ENCODE assay signal across 10 cellular contexts in genomic region chr19:14554382-14554812, GRCh38. TPM values are rescaled to one million over a fixed set of nuclear protein-coding genes. Genes with fewer than 3 reads are reported as not detected.
DNase-seq lines count a peak whose midpoint lies in the region; ATAC-seq and TF ChIP-seq lines count a peak whose summit lies in the region.
"Had no signal": no experiment of that assay in that cellular context is flagged by ENCODE, and none has a peak within 500 bp of the region (broad histone marks: within the 10 kb centered on the region; RNA-seq: fewer than 3 reads in every experiment).

No MANE protein-coding gene starts in this region.

- H3K36me3 ChIP-seq in right atrium auricular region (no peaks in the 10 kb centered on the region), upper lobe of right lung (no peaks in the 10 kb centered on the region)

- H3K27ac ChIP-seq in right atrium auricular region (no peak overlapping the region), layer of hippocampus (ENCODE audit: low read depth, low read length) (peak overlapping the region; percentile 31), upper lobe of right lung (no peak overlapping the region)

- H3K4me3 Mint-ChIP-seq in T-cell, result no peak overlapping the region

- no peaks in the 10 kb centered on the region for H3K9me3 ChIP-seq in right atrium auricular region
- no peaks in the 10 kb centered on the region for H3K9me3 ChIP-seq in upper lobe of right lung

- CTCF ChIA-PET in T-cell (lab: Charles Lee), result interaction anchor here in 1 of 2 donors (0.7 to 0.8 kb wide), 2 partner anchors 10 to 556 kb away, joined by 4 to 8 read pairs; no protein-coding TSS in a partner anchor

- DNase-seq in Right ventricle myocardium inferior (ENCODE audit: missing footprints), result peak; percentile 18
- no peak for DNase-seq in right atrium auricular region (ENCODE audit: low spot score)
- no peak for DNase-seq in T-cell
- DNase-seq in upper lobe of right lung, result no peak
- no peak for DNase-seq in activated gamma-delta T cell (lab: John Stamatoyannopoulos, UW)
- no peak for DNase-seq in NCI-H1436 treated with DMSO at 0.1 percent for 48 hours (lab: John Stamatoyannopoulos, UW)
- no peak for DNase-seq in central memory CD4-positive, alpha-beta T cell
- DNase-seq: NCI-H526 had no signal

- H3K9me3 Mint-ChIP-seq in T-cell, result no peaks in the 10 kb centered on the region

- H3K27me3 ChIP-seq in right atrium auricular region, result no peaks in the 10 kb centered on the region
- no peaks in the 10 kb centered on the region for H3K27me3 ChIP-seq in layer of hippocampus (ENCODE audit: control insufficient read depth, insufficient read depth, low read length)
- H3K27me3 ChIP-seq in upper lobe of right lung, result no peaks in the 10 kb centered on the region

- TF ChIP-seq CTCF in right atrium auricular region (IDR thresholded peaks at IDR 0.05) (no peak), upper lobe of right lung (IDR thresholded peaks at IDR 0.05) (no peak)

- peaks cover 53 to 71% (median 67%) of the 10 kb centered on the region in 3 donors for H3K4me1 Mint-ChIP-seq in T-cell

- POLR2A ChIA-PET in T-cell (lab: Charles Lee), result interaction anchor here in 1 of 2 donors (0.6 kb wide), 2 partner anchors 22 to 51 kb away, joined by 3 to 4 read pairs; no protein-coding TSS in a partner anchor

- peaks cover 4% of the 10 kb centered on the region for H3K36me3 Mint-ChIP-seq in T-cell

- no peak overlapping the region for H3K4me3 ChIP-seq in right atrium auricular region
- H3K4me3 ChIP-seq in upper lobe of right lung, result no peak overlapping the region

- H3K27me3 Mint-ChIP-seq in T-cell, result no peaks in the 10 kb centered on the region

- ATAC-seq in Right ventricle myocardium inferior, result no peak
- no peak for ATAC-seq in T-cell (replicated peaks in 1 of 4)
- ATAC-seq in upper lobe of right lung, result peak; percentile 26

- H3K4me1 ChIP-seq in right atrium auricular region, result peaks cover 0 to 35% of the 10 kb centered on the region in 2 donors
- peaks cover 15% of the 10 kb centered on the region for H3K4me1 ChIP-seq in upper lobe of right lung

- H3K27ac Mint-ChIP-seq in T-cell, result peak overlapping the region; percentile 31 to 80

- intact Hi-C loops in Right ventricle myocardium inferior (cut with DNase I) (no loop called here), upper lobe of right lung (cut with DNase I) (no loop called here)

RNA-seq across cellular contexts. Expression of gene NDUFB7, which starts 17.5 kb away (rescaled TPM):
- total RNA-seq in Right ventricle myocardium inferior (529 TPM), right atrium auricular region (100 to 1,000 TPM; 593 to 729 TPM), T-cell (100 to 1,000 TPM in 1 of 5 donors, 10 to 100 TPM in 4; 47.9 to 112 (median 90.4) TPM), upper lobe of right lung (113 TPM)

RNA-seq across cellular contexts. Expression of gene TECR, which starts 25.0 kb away (rescaled TPM):
- total RNA-seq in Right ventricle myocardium inferior, result 77.4 TPM
- total RNA-seq in right atrium auricular region, result 10 to 100 TPM; 60.3 to 63.9 TPM
- 100 to 1,000 TPM; 137 to 207 (median 171) TPM for total RNA-seq in T-cell
- total RNA-seq in upper lobe of right lung, result 123 TPM

RNA-seq across cellular contexts. Expression of gene CLEC17A, which starts 28.5 kb away (rescaled TPM):
- total RNA-seq in Right ventricle myocardium inferior (not detected), right atrium auricular region (not detected), T-cell (1 to 10 TPM in 3 of 5 donors, under 1 TPM in 2; 0.40 to 5.2 (median 1.1) TPM), upper lobe of right lung (not detected)
- total RNA-seq: pulmonary artery endothelial cell had no signal

RNA-seq across cellular contexts. Expression of gene DNAJB1, which starts 36.2 kb away (rescaled TPM):
- total RNA-seq in Right ventricle myocardium inferior (46.9 TPM), right atrium auricular region (10 to 100 TPM; 36.5 to 52.9 TPM), T-cell (100 to 1,000 TPM; 158 to 575 (median 165) TPM), upper lobe of right lung (99.7 TPM)

RNA-seq across cellular contexts. Expression of gene GIPC1, which starts 58.5 kb away (rescaled TPM):
- total RNA-seq in Right ventricle myocardium inferior (50.0 TPM), right atrium auricular region (10 to 100 TPM; 49.6 to 58.2 TPM), T-cell (10 to 100 TPM; 27.5 to 44.4 (median 35.4) TPM), upper lobe of right lung (97.7 TPM)
